ENCODE assay signal across 31 cellular contexts in the genomic region with DNA sequence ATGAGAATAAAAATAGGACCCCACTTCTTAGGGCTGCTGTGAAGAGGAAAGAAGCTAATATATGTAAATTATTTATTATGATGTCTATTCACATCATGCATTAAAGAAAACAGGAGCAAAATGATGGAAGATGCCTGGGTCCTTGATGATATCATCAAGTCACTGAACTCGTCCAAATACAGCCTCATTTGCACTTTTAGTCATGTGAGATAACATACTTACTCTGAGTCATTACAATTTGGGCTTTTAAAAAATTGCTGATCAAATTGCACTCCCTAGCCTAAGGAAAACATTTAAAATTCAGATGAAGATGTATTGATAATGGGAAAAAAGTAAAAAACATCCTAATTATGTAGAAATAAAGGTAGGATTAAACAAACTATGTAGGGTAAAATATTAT.
DNase-seq lines count a peak whose midpoint lies in the region; ATAC-seq, FAIRE-seq and TF ChIP-seq lines count a peak whose summit lies in the region.
"Had no signal": no experiment of that assay in that cellular context is flagged by ENCODE, and none has a peak within 500 bp of the region (broad histone marks: within the 10 kb centered on the region; RNA-seq: fewer than 3 reads in every experiment).

No MANE protein-coding gene starts in this region.

- H3K4me3 ChIP-seq in HEK293 (ENCODE audit: low read depth, low read length) (no peak overlapping the region), K562 (no peak overlapping the region)
- H3K4me3 ChIP-seq: A549; BLaER1; BLaER1 treated with 17β-estradiol and CSF1 and Interleukin-3, amounts not matched to agents 10 nM and 100 nM had no signal

- H3K4me1 ChIP-seq in HEK293 (ENCODE audit: control insufficient read depth, insufficient read depth, low read length): no peaks in the 10 kb centered on the region
- H3K4me1 ChIP-seq in K562 (replicated peaks in 1 of 2; ENCODE audit: control insufficient read depth in 2 of 2, insufficient read depth in 2 of 2, low read length in 2 of 2): peaks cover 6 to 14% of the 10 kb centered on the region in 2 experiments; a peak in 2 of 5 replicates
- H3K4me1 ChIP-seq: A549, BE2C, Caco-2 had no signal

- CTCF ChIA-PET in HEK293 (lab: Yijun Ruan, JAX) (interaction anchor here (0.9 kb wide), 1 partner anchor 10 kb away, joined by 4 read pairs; no protein-coding TSS in a partner anchor), K562 (lab: Yijun Ruan, JAX; ENCODE audit: low intra/inter-chr PET ratio) (no interaction called here)

- H3K79me2 ChIP-seq in K562 (ENCODE audit: control insufficient read depth, insufficient read depth, low read length): no peaks in the 10 kb centered on the region

- no peak for TF ChIP-seq POLR2A in K562 (conservative IDR thresholded peaks at IDR 0.05)

- TF ChIP-seq RAD21 in K562 (CRISPR knock-in tag; conservative IDR thresholded peaks at IDR 0.05 in 1 of 2, IDR thresholded peaks at IDR 0.05 in 1 of 2): no peak

- H3K4me2 ChIP-seq in K562 (ENCODE audit: insufficient read depth, low read length): no peak overlapping the region
- H3K4me2 ChIP-seq: A549; BLaER1; BLaER1 treated with 17β-estradiol and CSF1 and Interleukin-3, amounts not matched to agents 10 nM and 100 nM had no signal

- no peak for TF ChIP-seq CTCF in HEK293 (tag by site-specific recombination; IDR thresholded peaks at IDR 0.05)
- TF ChIP-seq CTCF in K562 (IDR thresholded peaks at IDR 0.05 in 2 of 3, conservative IDR thresholded peaks at IDR 0.05 in 1 of 3; ENCODE audit: insufficient read depth in 2 of 3, low read depth in 1 of 3, low read length in 3 of 3): no peak

- no peak for ATAC-seq in K562
- no peak for ATAC-seq in HG02623 (IDR thresholded peaks at IDR 0.05; ENCODE audit: unreplicated experiment)
- ATAC-seq: A549; CD8-positive, alpha-beta T cell had no signal

- WGBS in K562 (ENCODE audit: insufficient coverage, low coverage, missing lambda C conversion rate): 6% methylated on average over 1 of the region's 1 CpG

- TF ChIP-seq EP300 in K562 (IDR thresholded peaks at IDR 0.05; ENCODE audit: low read length): no peak

- intact Hi-C loops in K562 (cut with micrococcal nuclease): no loop called here

- H3K9me3 ChIP-seq in HEK293 (ENCODE audit: control insufficient read depth, insufficient read depth, low read depth, low read length) (no peaks in the 10 kb centered on the region), K562 (replicated peaks; ENCODE audit: control insufficient read depth, insufficient read depth, low read depth, low read length) (no peaks in the 10 kb centered on the region)
- H3K9me3 ChIP-seq: A549, BE2C, Caco-2 had no signal

- no peaks in the 10 kb centered on the region for H4K20me1 ChIP-seq in K562 (replicated peaks; ENCODE audit: control insufficient read depth, insufficient read depth, low read length)
- H4K20me1 ChIP-seq: BLaER1; BLaER1 treated with 17β-estradiol and CSF1 and Interleukin-3, amounts not matched to agents 10 nM and 100 nM had no signal

- peaks cover 2 to 15% of the 10 kb centered on the region in 2 experiments; a peak in 3 of 5 replicates for H3K27me3 ChIP-seq in K562 (ENCODE audit: control insufficient read depth in 2 of 2, insufficient read depth in 2 of 2, low read length in 2 of 2)
- H3K27me3 ChIP-seq: BE2C; BLaER1; BLaER1 treated with 17β-estradiol and CSF1 and Interleukin-3, amounts not matched to agents 10 nM and 100 nM had no signal

- H2AFZ ChIP-seq in K562 (ENCODE audit: low read depth, low read length): no peak overlapping the region

- H3K36me3 ChIP-seq in HEK293 (ENCODE audit: control insufficient read depth in 2 of 2, insufficient read depth in 1 of 2, low read length in 2 of 2) (no peaks in the 10 kb centered on the region), K562 (ENCODE audit: control insufficient read depth, insufficient read depth, low read length) (no peaks in the 10 kb centered on the region)
- H3K36me3 ChIP-seq: BE2C; BLaER1; BLaER1 treated with 17β-estradiol and CSF1 and Interleukin-3, amounts not matched to agents 10 nM and 100 nM had no signal

- POLR2A ChIA-PET in HEK293 (lab: Yijun Ruan, JAX) (no interaction called here), K562 (lab: Yijun Ruan, JAX) (no interaction called here)

- no peak overlapping the region for H3K27ac ChIP-seq in HEK293 (ENCODE audit: extremely low read depth, low read depth, low read length)
- no peak overlapping the region for H3K27ac ChIP-seq in K562 (ENCODE audit: extremely low read depth, low read depth, low read length)
- H3K27ac ChIP-seq: 22Rv1; A549; BLaER1; BLaER1 treated with 17β-estradiol and CSF1 and Interleukin-3, amounts not matched to agents 10 nM and 100 nM; C4-2B had no signal

- FAIRE-seq in K562 (lab: Jason Lieb, UNC): no peak
- FAIRE-seq: A204.1, A549, D721Med had no signal

- BruUV-seq in K562 (replicated peaks; lab: Mats Ljungman, UMichigan): no TSS peak

- no peak overlapping the region for H3K9ac ChIP-seq in K562 (ENCODE audit: insufficient read depth in 1 of 2, low read depth in 2 of 2, low read length in 2 of 2)
- H3K9ac ChIP-seq: BLaER1; BLaER1 treated with 17β-estradiol and CSF1 and Interleukin-3, amounts not matched to agents 10 nM and 100 nM had no signal

- DNase-seq in K562 (ENCODE audit: extremely low read depth in 1 of 4, low spot score in 3 of 4): no peak
- DNase-seq in activated naive CD4-positive, alpha-beta T cell treated with Interleukin-2 at 50 U/mL for 16 hours: no peak
- DNase-seq: 8988T; ACHN; AML-193; BE2C; C1 segment of cervical spinal cord; Caco-2; Calu3; CD4-positive, alpha-beta memory T cell; CD4-positive, alpha-beta T cell; CD4-positive, CD25-positive, alpha-beta regulatory T cell; CD8-positive, alpha-beta memory T cell; CD8-positive, alpha-beta T cell; COR-L47; DMS 273 treated with DMSO at 0.1 percent for 48 hours; DMS153; DMS53; DMS79; DMS79 treated with DMSO at 0.1 percent for 48 hours; DND-41; EL had no signal

- in situ Hi-C loops in K562 (cut with MboI): no loop called here

- no peaks in the 10 kb centered on the region for H3K9me1 ChIP-seq in K562 (ENCODE audit: control insufficient read depth, insufficient read depth, low read length)

TF ChIP-seq in HEK293, 187 proteins besides CTCF, POLR2A, EP300 and RAD21:
- TF ChIP-seq ZSCAN23 (tag by site-specific recombination; IDR thresholded peaks at IDR 0.05): no peak
- 0 out of 2 replicates have a peak, but pooled peaks have one; percentile 38 for TF ChIP-seq ZNF629 (tag by site-specific recombination; IDR thresholded peaks at IDR 0.05)

TF ChIP-seq in K562, 482 proteins besides CTCF, POLR2A, EP300 and RAD21 (continues in another document):
- TF ChIP-seq FUS (optimal IDR thresholded peaks at IDR 0.05; ENCODE audit: low read depth, low read length): no peak
- no peak for TF ChIP-seq TFAM (CRISPR knock-in tag; conservative IDR thresholded peaks at IDR 0.05)
- TF ChIP-seq IFI16 (CRISPR knock-in tag; IDR thresholded peaks at IDR 0.05): no peak
- no peak for TF ChIP-seq RCOR1 (IDR thresholded peaks at IDR 0.05; ENCODE audit: borderline replicate concordance in 1 of 2, low read depth in 2 of 2, low read length in 2 of 2)
- no peak for TF ChIP-seq CTBP1 (IDR thresholded peaks at IDR 0.05; ENCODE audit: borderline replicate concordance)
- no peak for TF ChIP-seq TAF7 (tag; IDR thresholded peaks at IDR 0.05)
- no peak for TF ChIP-seq NFE2 (IDR thresholded peaks at IDR 0.05; ENCODE audit: low read depth)
- TF ChIP-seq BRD9 (IDR thresholded peaks at IDR 0.05; ENCODE audit: low read depth, partially characterized antibody): no peak
- no peak for TF ChIP-seq BCOR (IDR thresholded peaks at IDR 0.05)
- no peak for TF ChIP-seq RBM14 (IDR thresholded peaks at IDR 0.05; ENCODE audit: borderline replicate concordance, insufficient read depth, low read depth, low read length)
- TF ChIP-seq PYGO2 (tag; IDR thresholded peaks at IDR 0.05): no peak
- no peak for TF ChIP-seq ZNF41 (CRISPR knock-in tag; conservative IDR thresholded peaks at IDR 0.05)
- TF ChIP-seq STAG1 (CRISPR knock-in tag; IDR thresholded peaks at IDR 0.05; ENCODE audit: borderline replicate concordance): no peak
- no peak for TF ChIP-seq MIER1 (IDR thresholded peaks at IDR 0.05; ENCODE audit: low read depth)
- peak; percentile 61 for TF ChIP-seq FOSL1 (tag; conservative IDR thresholded peaks at IDR 0.05)
- no peak for TF ChIP-seq HNRNPH1 (optimal IDR thresholded peaks at IDR 0.05; ENCODE audit: low read depth, low read length)
- TF ChIP-seq ZNF583 (CRISPR knock-in tag; IDR thresholded peaks at IDR 0.05): no peak
- TF ChIP-seq CBX3 (IDR thresholded peaks at IDR 0.05; ENCODE audit: borderline replicate concordance in 1 of 2, low read length in 2 of 2): no peak
- TF ChIP-seq, protein P1, sequence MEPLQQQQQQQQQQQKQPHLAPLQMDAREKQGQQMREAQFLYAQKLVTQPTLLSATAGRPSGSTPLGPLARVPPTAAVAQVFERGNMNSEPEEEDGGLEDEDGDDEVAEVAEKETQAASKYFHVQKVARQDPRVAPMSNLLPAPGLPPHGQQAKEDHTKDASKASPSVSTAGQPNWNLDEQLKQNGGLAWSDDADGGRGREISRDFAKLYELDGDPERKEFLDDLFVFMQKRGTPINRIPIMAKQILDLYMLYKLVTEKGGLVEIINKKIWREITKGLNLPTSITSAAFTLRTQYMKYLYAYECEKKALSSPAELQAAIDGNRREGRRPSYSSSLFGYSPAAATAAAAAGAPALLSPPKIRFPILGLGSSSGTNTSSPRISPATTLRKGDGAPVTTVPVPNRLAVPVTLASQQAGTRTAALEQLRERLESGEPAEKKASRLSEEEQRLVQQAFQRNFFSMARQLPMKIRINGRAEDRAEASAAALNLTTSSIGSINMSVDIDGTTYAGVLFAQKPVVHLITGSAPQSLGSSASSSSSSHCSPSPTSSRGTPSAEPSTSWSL (CRISPR knock-in tag; IDR thresholded peaks at IDR 0.05; ENCODE audit: borderline replicate concordance): no peak
- no peak for TF ChIP-seq ZNF311 (CRISPR knock-in tag; IDR thresholded peaks at IDR 0.05)
- TF ChIP-seq C11orf30 (IDR thresholded peaks at IDR 0.05; ENCODE audit: low read depth): peak; percentile 22; the same call in 1 of the 2 replicates
- 0 out of 4 replicates have a peak, but pooled peaks of 1 of the 2 experiments have one; percentile 17 for TF ChIP-seq MNT (conservative IDR thresholded peaks at IDR 0.05)
